ENCODE assay signal across 8 cellular contexts in the genomic region with DNA sequence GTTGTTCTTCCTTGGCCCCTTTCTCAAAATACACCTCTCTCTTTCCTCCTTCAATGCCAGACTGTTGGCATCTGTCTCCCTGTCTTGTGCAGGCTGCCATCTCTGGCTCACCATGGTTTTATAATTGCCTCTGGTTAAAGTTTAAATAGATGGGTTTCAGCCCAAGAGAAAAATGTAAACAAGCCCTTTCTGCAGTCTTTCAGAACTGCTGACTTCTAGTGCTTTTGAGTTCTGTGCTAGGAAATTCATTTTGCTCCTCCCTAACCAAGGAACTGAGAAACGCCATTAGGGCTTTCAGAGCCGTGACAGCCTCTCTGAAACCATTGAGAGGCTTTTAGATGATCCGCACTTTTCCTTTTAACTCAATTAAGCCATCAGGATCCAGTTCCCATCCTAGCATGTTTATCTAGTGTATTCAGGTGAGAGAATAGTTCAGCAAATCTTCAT.
DNase-seq lines count a peak whose midpoint lies in the region; ATAC-seq and TF ChIP-seq lines count a peak whose summit lies in the region.
"Had no signal": no experiment of that assay in that cellular context is flagged by ENCODE, and none has a peak within 500 bp of the region (broad histone marks: within the 10 kb centered on the region; RNA-seq: fewer than 3 reads in every experiment).

No MANE protein-coding gene starts in this region.

- H3K4me3 ChIP-seq in fibroblast of villous mesenchyme (ENCODE audit: low read depth, low read length) (no peak overlapping the region), skeletal muscle tissue (ENCODE audit: low read length in 3 of 3) (no peak overlapping the region)

- H3K27ac ChIP-seq in skeletal muscle tissue (ENCODE audit: low read depth, low read length), result peak overlapping the region; percentile 64

- ATAC-seq in GM19463 (IDR thresholded peaks at IDR 0.05; ENCODE audit: unreplicated experiment) (peak; percentile 65), GM19328 (IDR thresholded peaks at IDR 0.05; ENCODE audit: unreplicated experiment) (no peak)

- H3K27me3 ChIP-seq in skeletal muscle tissue (ENCODE audit: control insufficient read depth in 3 of 3, insufficient read depth in 3 of 3, low read length in 3 of 3), result no peaks in the 10 kb centered on the region

- H3K9me3 ChIP-seq in skeletal muscle tissue (ENCODE audit: control insufficient read depth in 3 of 3, low read length in 3 of 3), result no peaks in the 10 kb centered on the region

- no peak overlapping the region for H3K9ac ChIP-seq in skeletal muscle tissue (ENCODE audit: low read depth in 1 of 3, low read length in 3 of 3)

- no peak for TF ChIP-seq CTCF in fibroblast of villous mesenchyme (IDR thresholded peaks at IDR 0.05; ENCODE audit: insufficient read depth, low read depth, low read length)

- peaks cover 0 to under 1% (median 0%) of the 10 kb centered on the region in 3 donors for H3K4me1 ChIP-seq in skeletal muscle tissue (ENCODE audit: control insufficient read depth in 3 of 3, insufficient read depth in 3 of 3, low read length in 3 of 3)

- H3K36me3 ChIP-seq in skeletal muscle tissue (ENCODE audit: control insufficient read depth in 3 of 3, insufficient read depth in 3 of 3, low read length in 3 of 3), result no peaks in the 10 kb centered on the region

- peak; percentile 36 for DNase-seq in NCI-H69 (lab: John Stamatoyannopoulos, UW)
- peak; percentile 85 for DNase-seq in fibroblast of villous mesenchyme (ENCODE audit: low read depth)
- DNase-seq in central memory CD4-positive, alpha-beta T cell, result no peak
- DNase-seq in T-helper 9 cell, result no peak
- DNase-seq: NCI-H524 treated with DMSO at 0.1 percent for 48 hours had no signal

Comparison
In these comparisons a context has a peak if more than half of its experiments do, and no peak if none do; other contexts are left out.
1. DNase-seq: peak in NCI-H69 (single experiment) and fibroblast of villous mesenchyme (single experiment); none in central memory CD4-positive, alpha-beta T cell (single experiment) and T-helper 9 cell (single experiment).